In the genomic region with DNA sequence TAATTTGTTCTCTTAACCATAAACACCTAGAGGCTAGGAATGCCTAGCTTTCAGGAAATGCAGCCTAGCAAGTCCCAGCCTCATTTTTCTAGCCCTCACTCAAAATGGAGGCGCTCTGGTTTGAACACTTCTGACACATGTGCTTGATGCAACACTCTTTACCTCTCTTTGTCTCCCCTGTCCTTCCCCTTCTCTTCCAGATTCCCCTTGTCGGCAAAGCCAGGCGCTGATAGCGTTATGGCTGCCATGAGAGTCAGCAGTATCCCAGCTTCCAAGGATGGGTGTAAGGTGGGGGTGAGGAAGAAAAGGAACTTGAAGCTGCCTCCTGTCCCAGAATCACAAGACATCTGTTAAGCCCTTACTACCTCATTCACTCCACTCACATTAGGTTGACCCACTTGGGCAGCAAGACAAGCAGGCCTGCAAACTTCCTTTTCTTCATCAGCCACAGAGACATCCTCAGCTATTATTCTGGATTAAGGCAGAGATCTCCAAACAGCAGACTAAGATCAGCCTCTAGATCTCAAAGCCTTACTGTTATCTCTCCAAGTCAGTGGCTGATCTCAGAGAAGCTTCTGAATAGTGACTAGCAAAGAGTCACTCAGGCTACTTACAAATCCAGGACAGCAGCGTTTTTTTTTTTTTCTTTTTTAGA, we compare ENCODE assay signal across 10 cellular contexts. TPM values are rescaled to one million over a fixed set of nuclear protein-coding genes. Genes with fewer than 3 reads are reported as not detected.
DNase-seq lines count a peak whose midpoint lies in the region; ATAC-seq, FAIRE-seq and TF ChIP-seq lines count a peak whose summit lies in the region.
"Had no signal": no experiment of that assay in that cellular context is flagged by ENCODE, and none has a peak within 500 bp of the region (broad histone marks: within the 10 kb centered on the region; RNA-seq: fewer than 3 reads in every experiment).

No MANE protein-coding gene starts in this region.

- POLR2A ChIA-PET in CD8-positive, alpha-beta memory T cell (lab: Charles Lee) = interaction anchor here (0.5 to 4.5 kb wide), 5 partner anchors 37 to 551 kb away, joined by 3 to 28 read pairs (median 4); no protein-coding TSS in a partner anchor

- H2AFZ ChIP-seq in MM.1S (ENCODE audit: low read length) = no peak overlapping the region

- H3K27me3 Mint-ChIP-seq in CD8-positive, alpha-beta memory T cell = peaks cover 0 to 2% of the 10 kb centered on the region in 2 donors

- H3K4me3 ChIP-seq in CD8-positive, alpha-beta memory T cell (ENCODE audit: low read length) = peak overlapping the region; percentile 29
- no peak overlapping the region for H3K4me3 ChIP-seq in MM.1S (ENCODE audit: low read length)
- no peak overlapping the region for H3K4me3 ChIP-seq in bronchial epithelial cell (ENCODE audit: low read depth, low read length)

- H3K9ac ChIP-seq in MM.1S (ENCODE audit: low read length) = peak overlapping the region; percentile 80; the same call in 1 of the 2 replicates

- H3K4me3 Mint-ChIP-seq in CD8-positive, alpha-beta memory T cell = peak overlapping the region; percentile 65 to 97 (median 72)

- H3F3A ChIP-seq in MM.1S (ENCODE audit: insufficient read depth, low read length) = peaks cover 15% of the 10 kb centered on the region

- peaks cover 5 to 15% (median 7%) of the 10 kb centered on the region in 3 donors for H3K36me3 Mint-ChIP-seq in CD8-positive, alpha-beta memory T cell

- H3K9me2 ChIP-seq in MM.1S (replicated peaks; ENCODE audit: insufficient read depth, low read length) = no peaks in the 10 kb centered on the region

- H3K36me3 ChIP-seq in CD8-positive, alpha-beta memory T cell (ENCODE audit: insufficient read depth, low read length) = no peaks in the 10 kb centered on the region
- H3K36me3 ChIP-seq in MM.1S (replicated peaks; ENCODE audit: insufficient read depth, low read length) (no peaks in the 10 kb centered on the region), bronchial epithelial cell (ENCODE audit: control insufficient read depth, insufficient read depth, low read length) (no peaks in the 10 kb centered on the region)

- H3K27ac Mint-ChIP-seq in CD8-positive, alpha-beta memory T cell = peak overlapping the region; percentile 52 to 96 (median 93)

- no peak for FAIRE-seq in bronchial epithelial cell (lab: Jason Lieb, UNC)

- H3K79me2 ChIP-seq in MM.1S (ENCODE audit: low read length) = peaks cover 41% of the 10 kb centered on the region

- CTCF ChIA-PET in CD8-positive, alpha-beta memory T cell (lab: Charles Lee) = interaction anchor here (1.1 to 7.9 kb wide), 10 partner anchors 10 to 198 kb away, joined by 3 to 96 read pairs (median 20); no protein-coding TSS in a partner anchor

- H3K27me3 ChIP-seq in CD8-positive, alpha-beta memory T cell (ENCODE audit: insufficient read depth, low read length, poor library complexity, severe bottlenecking) = no peaks in the 10 kb centered on the region
- H3K27me3 ChIP-seq in MM.1S (replicated peaks; ENCODE audit: insufficient read depth, low read length) (no peaks in the 10 kb centered on the region), bronchial epithelial cell (ENCODE audit: control insufficient read depth, insufficient read depth, low read length) (no peaks in the 10 kb centered on the region)

- H3K27ac ChIP-seq in CD8-positive, alpha-beta memory T cell (ENCODE audit: low read depth, low read length) = no peak overlapping the region
- no peak overlapping the region for H3K27ac ChIP-seq in MM.1S (ENCODE audit: low read length)

- H3K9me3 ChIP-seq in CD8-positive, alpha-beta memory T cell (ENCODE audit: low read length) = no peaks in the 10 kb centered on the region
- H3K9me3 ChIP-seq in MM.1S (replicated peaks; ENCODE audit: insufficient read depth, low read length) = no peaks in the 10 kb centered on the region

- H3K9me3 Mint-ChIP-seq in CD8-positive, alpha-beta memory T cell = no peaks in the 10 kb centered on the region

- peaks cover 35% of the 10 kb centered on the region for H3K4me1 ChIP-seq in CD8-positive, alpha-beta memory T cell (ENCODE audit: insufficient read depth, low read length)
- peaks cover 20% of the 10 kb centered on the region for H3K4me1 ChIP-seq in MM.1S (ENCODE audit: low read length)

- H3K4me2 ChIP-seq in MM.1S (ENCODE audit: low read depth, low read length) = peak overlapping the region; percentile 87; the same call in 1 of the 2 replicates

- ATAC-seq in omental fat pad (ENCODE audit: low FRiP score) (no peak), HG03039 (IDR thresholded peaks at IDR 0.05; ENCODE audit: unreplicated experiment) (no peak), HG03354 (IDR thresholded peaks at IDR 0.05; ENCODE audit: poor library complexity, severe bottlenecking, unreplicated experiment) (no peak)
- ATAC-seq: left cardiac atrium had no signal

- no peak for DNase-seq in CD8-positive, alpha-beta memory T cell
- DNase-seq in MM.1S = no peak
- DNase-seq in bronchial epithelial cell (ENCODE audit: low read depth) = peak; percentile 31
- DNase-seq in omental fat pad (ENCODE audit: low spot score) = peak; percentile 21
- DNase-seq in HT-29 (ENCODE audit: low spot score) = no peak
- DNase-seq in NCI-H2171 treated with DMSO at 0.1 percent for 48 hours (lab: John Stamatoyannopoulos, UW) = no peak
- DNase-seq: stimulated activated CD4-positive, alpha-beta T cell treated with anti-CD3 and anti-CD28 coated beads, Interleukin-15, amount 100 ng/mL, for 24 hours had no signal

- H4K20me1 ChIP-seq in MM.1S (ENCODE audit: insufficient read depth, low read length) = no peaks in the 10 kb centered on the region

- TF ChIP-seq CTCF in MM.1S (IDR thresholded peaks at IDR 0.05; ENCODE audit: low read length) (no peak), bronchial epithelial cell (IDR thresholded peaks at IDR 0.05; ENCODE audit: insufficient read depth, low read length, severe bottlenecking) (no peak), omental fat pad (IDR thresholded peaks at IDR 0.05) (no peak)

- peaks cover 52 to 63% (median 63%) of the 10 kb centered on the region in 3 donors for H3K4me1 Mint-ChIP-seq in CD8-positive, alpha-beta memory T cell

RNA-seq across cellular contexts. Expression of gene ST3GAL5, which starts 1.9 kb away (rescaled TPM):
- 10 to 100 TPM; 11.1 to 11.2 TPM for total RNA-seq in CD8-positive, alpha-beta memory T cell
- 21.8 TPM for polyA plus RNA-seq in CD8-positive, alpha-beta memory T cell
- total RNA-seq in bronchial epithelial cell (2.6 and 29.7 TPM in 2 replicates), omental fat pad (10 to 100 TPM; 41.7 to 89.5 (median 59.4) TPM)
- total RNA-seq in HT-29 (2014; rRNA removed; shearing (Covaris generic)) = 0.99 and 2.4 TPM in 2 replicates

Comparison
In these comparisons a context has a peak if more than half of its experiments do, and no peak if none do; other contexts are left out.
1. DNase-seq: peak in bronchial epithelial cell (single experiment) and omental fat pad (single experiment); none in CD8-positive, alpha-beta memory T cell (0 of 5), MM.1S (single experiment), HT-29 (single experiment) and NCI-H2171 treated with DMSO at 0.1 percent for 48 hours (single experiment).